ENCODE assay signal across 21 cellular contexts in genomic region chrX:81261576-81261975, GRCh38. TPM values are rescaled to one million over a fixed set of nuclear protein-coding genes. Genes with fewer than 3 reads are reported as not detected.
A peak's percentile ranks its signal among the peaks of the same experiment; 100 is the strongest.
DNase-seq lines count a peak whose midpoint lies in the region; ATAC-seq and TF ChIP-seq lines count a peak whose summit lies in the region.
"Had no signal": no experiment of that assay in that cellular context is flagged by ENCODE, and none has a peak within 500 bp of the region (broad histone marks: within the 10 kb centered on the region; RNA-seq: fewer than 3 reads in every experiment).

No MANE protein-coding gene starts in this region.

- H3K79me2 ChIP-seq in osteoblast (ENCODE audit: insufficient read depth, low read length) (peaks cover 3% of the 10 kb centered on the region), GM23338 (replicated peaks; ENCODE audit: insufficient read depth) (peaks cover 6% of the 10 kb centered on the region; the same call in 1 of the 2 replicates)

- ATAC-seq in Panc1 (peak; percentile 66; the same call in 1 of the 2 replicates), GM23338 (no peak), GM19023 (IDR thresholded peaks at IDR 0.05; ENCODE audit: unreplicated experiment) (no peak), GM18517 (IDR thresholded peaks at IDR 0.05; ENCODE audit: unreplicated experiment) (no peak)
- ATAC-seq: A549; natural killer cell treated with Interleukin-12 subunit alpha and Interleukin-12 subunit beta and Interleukin-15 and Interleukin-18, amount 100 ng/mL, for 72 hours; psoas muscle had no signal

- H3K4me1 Mint-ChIP-seq in endothelial cell (ENCODE audit: unreplicated experiment): peaks cover 9% of the 10 kb centered on the region
- H3K4me1 Mint-ChIP-seq in GM23338: peaks cover 52% of the 10 kb centered on the region; the same call in 2 of the 3 replicates

- H4K20me1 ChIP-seq in osteoblast (ENCODE audit: insufficient read depth, low read length) (no peaks in the 10 kb centered on the region), GM23338 (replicated peaks; ENCODE audit: insufficient read depth) (no peaks in the 10 kb centered on the region)

- POLR2A ChIA-PET in Panc1 (lab: Charles Lee): no interaction called here

- H3F3A ChIP-seq in GM23338 (replicated peaks; ENCODE audit: low read depth): no peaks in the 10 kb centered on the region

- H3K27ac ChIP-seq in Panc1 (ENCODE audit: low read length): no peak overlapping the region
- peak overlapping the region; percentile 50 for H3K27ac ChIP-seq in osteoblast (ENCODE audit: low read depth, low read length)
- H3K27ac ChIP-seq in GM23338 (ENCODE audit: low read depth): no peak overlapping the region
- H3K27ac ChIP-seq: A549, lower lobe of right lung, psoas muscle had no signal

- no peak overlapping the region for H3K4me3 ChIP-seq in AG10803 (ENCODE audit: low read length)
- no peak overlapping the region for H3K4me3 ChIP-seq in Panc1 (ENCODE audit: low read depth in 2 of 2, low read length in 2 of 2)
- H3K4me3 ChIP-seq in choroid plexus epithelial cell (ENCODE audit: low read depth, low read length): no peak overlapping the region
- no peak overlapping the region for H3K4me3 ChIP-seq in osteoblast (ENCODE audit: insufficient read depth, low read length)
- H3K4me3 ChIP-seq in GM23338: no peak overlapping the region
- H3K4me3 ChIP-seq: A549, lower lobe of right lung, psoas muscle had no signal

- TF ChIP-seq CTCF in AG10803 (conservative IDR thresholded peaks at IDR 0.05; ENCODE audit: low read length) (no peak), Panc1 (IDR thresholded peaks at IDR 0.05) (no peak), choroid plexus epithelial cell (conservative IDR thresholded peaks at IDR 0.05; ENCODE audit: low read depth, low read length) (no peak), osteoblast (IDR thresholded peaks at IDR 0.05; ENCODE audit: extremely low read depth, low read depth, low read length) (no peak), endothelial cell (IDR thresholded peaks at IDR 0.05; ENCODE audit: unreplicated experiment) (no peak), GM23338 (conservative IDR thresholded peaks at IDR 0.05; ENCODE audit: low read depth in 2 of 2) (no peak)

- no peaks in the 10 kb centered on the region for H3K9me3 Mint-ChIP-seq in endothelial cell (ENCODE audit: unreplicated experiment)
- no peaks in the 10 kb centered on the region for H3K9me3 Mint-ChIP-seq in GM23338
- H3K9me3 Mint-ChIP-seq: activated B cell treated with CpG ODN at 0.5 μM for 24 hours; natural killer cell treated with Interleukin-12 subunit alpha and Interleukin-12 subunit beta and Interleukin-15 and Interleukin-18, amount 100 ng/mL, for 72 hours had no signal

- H2AFZ ChIP-seq in osteoblast (ENCODE audit: low read length): no peak overlapping the region
- H2AFZ ChIP-seq in GM23338: no peak overlapping the region

- intact Hi-C loops in Panc1 (cut with micrococcal nuclease; ENCODE audit: unreplicated experiment): no loop called here

- H3K4me2 ChIP-seq in osteoblast (ENCODE audit: insufficient read depth, low read length) (no peak overlapping the region), GM23338 (no peak overlapping the region)
- H3K4me2 ChIP-seq: A549 had no signal

- H3K36me3 Mint-ChIP-seq in endothelial cell (ENCODE audit: low read depth, unreplicated experiment) (no peaks in the 10 kb centered on the region), GM23338 (ENCODE audit: low read depth) (no peaks in the 10 kb centered on the region)
- H3K36me3 Mint-ChIP-seq: natural killer cell treated with Interleukin-12 subunit alpha and Interleukin-12 subunit beta and Interleukin-15 and Interleukin-18, amount 100 ng/mL, for 72 hours had no signal

- in situ Hi-C loops in Panc1 (cut with HindIII; ENCODE audit: low pct_unique_long_range_greater_than_20kb, low sequenced_read_pairs): no loop called here

- H3K27me3 Mint-ChIP-seq in endothelial cell (ENCODE audit: unreplicated experiment) (no peaks in the 10 kb centered on the region), GM23338 (ENCODE audit: insufficient read depth, low read depth, poor library complexity) (no peaks in the 10 kb centered on the region)
- H3K27me3 Mint-ChIP-seq: activated B cell treated with CpG ODN at 0.5 μM for 24 hours; natural killer cell treated with Interleukin-12 subunit alpha and Interleukin-12 subunit beta and Interleukin-15 and Interleukin-18, amount 100 ng/mL, for 72 hours had no signal

- no peaks in the 10 kb centered on the region for H3K4me1 ChIP-seq in Panc1 (ENCODE audit: control insufficient read depth, insufficient read depth, low read length)
- H3K4me1 ChIP-seq in osteoblast (ENCODE audit: insufficient read depth, low read length): peaks cover 29% of the 10 kb centered on the region
- H3K4me1 ChIP-seq in GM23338 (ENCODE audit: insufficient read depth): peaks cover 45% of the 10 kb centered on the region
- H3K4me1 ChIP-seq: psoas muscle had no signal

- H3K9me2 ChIP-seq in GM23338 (ENCODE audit: insufficient read depth): no peaks in the 10 kb centered on the region

- peak; percentile 45 for DNase-seq in AG10803 (ENCODE audit: low read depth)
- DNase-seq in Panc1 (ENCODE audit: low read depth, low spot score): no peak
- peak; percentile 68 for DNase-seq in choroid plexus epithelial cell (ENCODE audit: low read depth)
- no peak for DNase-seq in osteoblast (ENCODE audit: insufficient read length, low spot score, missing footprints)
- DNase-seq in endothelial cell (ENCODE audit: low spot score): no peak
- no peak for DNase-seq in GM23338 (ENCODE audit: low spot score)
- DNase-seq: activated B cell treated with CpG ODN at 0.5 μM for 24 hours; activated CD8-positive, alpha-beta memory T cell treated with anti-CD3 and anti-CD28 coated beads for 24 hours; DMS53; H7; lower lobe of right lung; NCI-H446; psoas muscle; Right ventricle myocardium superior; stimulated activated naive CD4-positive, alpha-beta T cell; T-helper 2 cell had no signal

- no peaks in the 10 kb centered on the region for H3K9me3 ChIP-seq in Panc1 (ENCODE audit: control insufficient read depth, insufficient read depth, low read depth, low read length)
- H3K9me3 ChIP-seq in osteoblast (ENCODE audit: low read depth, low read length): no peaks in the 10 kb centered on the region
- H3K9me3 ChIP-seq: A549, lower lobe of right lung, psoas muscle had no signal

- H3K36me3 ChIP-seq in Panc1 (ENCODE audit: control insufficient read depth, insufficient read depth, low read length) (no peaks in the 10 kb centered on the region), osteoblast (ENCODE audit: insufficient read depth, low read length) (no peaks in the 10 kb centered on the region), GM23338 (ENCODE audit: insufficient read depth) (no peaks in the 10 kb centered on the region)
- H3K36me3 ChIP-seq: lower lobe of right lung had no signal

- no TSS peak for BruUV-seq in Panc1 (replicated peaks; lab: Mats Ljungman, UMichigan)

- H3K27me3 ChIP-seq in Panc1 (ENCODE audit: control insufficient read depth, insufficient read depth, low read length) (no peaks in the 10 kb centered on the region), osteoblast (ENCODE audit: insufficient read depth, low read length) (no peaks in the 10 kb centered on the region), GM23338 (ENCODE audit: insufficient read depth) (no peaks in the 10 kb centered on the region)

- no peak overlapping the region for H3K4me3 Mint-ChIP-seq in endothelial cell (ENCODE audit: unreplicated experiment)
- no peak overlapping the region for H3K4me3 Mint-ChIP-seq in GM23338
- H3K4me3 Mint-ChIP-seq: activated B cell treated with CpG ODN at 0.5 μM for 24 hours; CD14-positive monocyte; natural killer cell treated with Interleukin-12 subunit alpha and Interleukin-12 subunit beta and Interleukin-15 and Interleukin-18, amount 100 ng/mL, for 72 hours had no signal

- H3K27ac Mint-ChIP-seq in endothelial cell (ENCODE audit: unreplicated experiment) (no peak overlapping the region), GM23338 (no peak overlapping the region)
- H3K27ac Mint-ChIP-seq: activated B cell treated with CpG ODN at 0.5 μM for 24 hours; CD14-positive monocyte; natural killer cell treated with Interleukin-12 subunit alpha and Interleukin-12 subunit beta and Interleukin-15 and Interleukin-18, amount 100 ng/mL, for 72 hours had no signal

- CTCF ChIA-PET in Panc1 (lab: Charles Lee): no interaction called here

TF ChIP-seq in GM23338, 12 proteins besides CTCF, POLR2A, EP300 and RAD21 (continues in another document):
- TF ChIP-seq POLR2AphosphoS5 (IDR thresholded peaks at IDR 0.05; ENCODE audit: low read depth) (no peak), CREB1 (CRISPR knock-in tag; IDR thresholded peaks at IDR 0.05; ENCODE audit: low read depth) (no peak), JUNB (IDR thresholded peaks at IDR 0.05; ENCODE audit: unreplicated experiment) (no peak)

RNA-seq across cellular contexts. Expression of gene SH3BGRL, which starts 59.7 kb away (rescaled TPM):
- total RNA-seq in Panc1 (2021; ENCODE audit: unreplicated experiment) (93.2 TPM), osteoblast (94.1 and 97.2 TPM in 2 replicates), endothelial cell (ENCODE audit: unreplicated experiment) (127 TPM)
- 62.3 TPM for polyA plus RNA-seq in Panc1 (2012; ENCODE audit: insufficient read length)
- total RNA-seq in GM23338 (2014; rRNA removed; shearing (Covaris generic)): 54.3 and 60.8 TPM in 2 replicates
- 52.3 and 61.1 TPM in 2 replicates for polyA plus RNA-seq in GM23338 (2016; fragmentation: Nextera tagmentation; extraction: Ambion mirVana)

RNA-seq across cellular contexts. Expression of gene HMGN5, which starts 59.9 kb away (rescaled TPM):
- total RNA-seq in Panc1 (2021; ENCODE audit: unreplicated experiment) (1.5 TPM), osteoblast (0.88 and 1.8 TPM in 2 replicates), endothelial cell (ENCODE audit: unreplicated experiment) (5.1 TPM)
- polyA plus RNA-seq in Panc1 (2012; ENCODE audit: insufficient read length): 2.0 TPM
- 1.6 and 5.2 TPM in 2 replicates for total RNA-seq in GM23338 (2014; rRNA removed; shearing (Covaris generic))
- 144 and 155 TPM in 2 replicates for polyA plus RNA-seq in GM23338 (2016; fragmentation: Nextera tagmentation; extraction: Ambion mirVana)

Comparison
In these comparisons a context has a peak if more than half of its experiments do, and no peak if none do; other contexts are left out.
1. DNase-seq: peak in AG10803 (single experiment) and choroid plexus epithelial cell (single experiment); none in Panc1 (single experiment), osteoblast (single experiment), endothelial cell (single experiment) and GM23338 (single experiment).